Comparison of ENCODE assay signal across 8 cellular contexts in genomic region chr12:80187660-80188090, GRCh38.
DNase-seq lines count a peak whose midpoint lies in the region; ATAC-seq lines count a peak whose summit lies in the region.

No MANE protein-coding gene starts in this region.

- no peaks in the 10 kb centered on the region for H3K27me3 ChIP-seq in muscle layer of duodenum (ENCODE audit: low read depth, low read length)
- no peaks in the 10 kb centered on the region for H3K27me3 ChIP-seq in CD8-positive, alpha-beta memory T cell (ENCODE audit: insufficient read depth, low read length, poor library complexity, severe bottlenecking)

- peak overlapping the region; percentile 86 for H3K27ac ChIP-seq in muscle layer of duodenum (ENCODE audit: low read length)
- no peak overlapping the region for H3K27ac ChIP-seq in CD8-positive, alpha-beta memory T cell (ENCODE audit: low read depth, low read length)

- DNase-seq in COLO668 (lab: John Stamatoyannopoulos, UW; ENCODE audit: unreplicated experiment) (peak; percentile 47), NCI-H2081 (lab: John Stamatoyannopoulos, UW) (peak; percentile 44 to 75), astrocyte of the hippocampus (ENCODE audit: low read depth, low spot score) (peak; percentile 79), nucleus accumbens (lab: John Stamatoyannopoulos, UW) (no peak), left colon (no peak)
- no peak for DNase-seq in CD8-positive, alpha-beta memory T cell

- H3K4me3 ChIP-seq in muscle layer of duodenum (ENCODE audit: low read depth in 1 of 2, low read length in 2 of 2) = no peak overlapping the region
- H3K4me3 ChIP-seq in CD8-positive, alpha-beta memory T cell (ENCODE audit: low read length) = no peak overlapping the region

- ATAC-seq in GM21786 (IDR thresholded peaks at IDR 0.05; ENCODE audit: unreplicated experiment) (peak; percentile 60), left colon (no peak)

- no peaks in the 10 kb centered on the region for H3K9me3 ChIP-seq in muscle layer of duodenum (ENCODE audit: control insufficient read depth in 1 of 2, low read length in 2 of 2)
- no peaks in the 10 kb centered on the region for H3K9me3 ChIP-seq in CD8-positive, alpha-beta memory T cell (ENCODE audit: low read length)

- POLR2A ChIA-PET in CD8-positive, alpha-beta memory T cell (lab: Charles Lee) = no interaction called here

- H3K4me1 ChIP-seq in muscle layer of duodenum (ENCODE audit: control insufficient read depth in 1 of 2, insufficient read depth in 2 of 2, low read length in 2 of 2) = peaks cover 6% of the 10 kb centered on the region in 2 donors
- peaks cover 5% of the 10 kb centered on the region for H3K4me1 ChIP-seq in CD8-positive, alpha-beta memory T cell (ENCODE audit: insufficient read depth, low read length)

- no peaks in the 10 kb centered on the region for H3K36me3 Mint-ChIP-seq in CD8-positive, alpha-beta memory T cell

- peaks cover 0 to 14% of the 10 kb centered on the region in 2 donors for H3K27me3 Mint-ChIP-seq in CD8-positive, alpha-beta memory T cell

- CTCF ChIA-PET in CD8-positive, alpha-beta memory T cell (lab: Charles Lee) = interaction anchor here (0.7 to 1.4 kb wide), 4 partner anchors 48 to 302 kb away, joined by 3 to 4 read pairs (median 3); no protein-coding TSS in a partner anchor

- H3K27ac Mint-ChIP-seq in CD8-positive, alpha-beta memory T cell = peak overlapping the region in 2 of 8 donors; percentile 3 to 5

- no peaks in the 10 kb centered on the region for H3K4me1 Mint-ChIP-seq in CD8-positive, alpha-beta memory T cell

- H3K9me3 Mint-ChIP-seq in CD8-positive, alpha-beta memory T cell = no peaks in the 10 kb centered on the region

- intact Hi-C loops in left colon (cut with DNase I, micrococcal nuclease) = loop anchor here in 1 of 2 donors (10.0 kb wide), 1 partner anchor 253 kb away; the partner anchor contains the start of gene PPP1R12A

- peaks cover 0 to 4% of the 10 kb centered on the region in 2 donors for H3K36me3 ChIP-seq in muscle layer of duodenum (ENCODE audit: control insufficient read depth in 1 of 2, insufficient read depth in 2 of 2, low read length in 2 of 2)
- H3K36me3 ChIP-seq in CD8-positive, alpha-beta memory T cell (ENCODE audit: insufficient read depth, low read length) = no peaks in the 10 kb centered on the region

- no peak overlapping the region for H3K4me3 Mint-ChIP-seq in CD8-positive, alpha-beta memory T cell

Comparison
In these comparisons a context has a peak if more than half of its experiments do, and no peak if none do; other contexts are left out.
1. DNase-seq: peak in COLO668 (single experiment), NCI-H2081 (2 of 2) and astrocyte of the hippocampus (single experiment); none in nucleus accumbens (0 of 56), CD8-positive, alpha-beta memory T cell (0 of 5) and left colon (0 of 2).